ENCODE assay signal across 11 cellular contexts in genomic region chr21:41316200-41316599, GRCh38. TPM values are rescaled to one million over a fixed set of nuclear protein-coding genes. Genes with fewer than 3 reads are reported as not detected.
DNase-seq lines count a peak whose midpoint lies in the region; FAIRE-seq and TF ChIP-seq lines count a peak whose summit lies in the region.
"Had no signal": no experiment of that assay in that cellular context is flagged by ENCODE, and none has a peak within 500 bp of the region (broad histone marks: within the 10 kb centered on the region; RNA-seq: fewer than 3 reads in every experiment).

No MANE protein-coding gene starts in this region.

- H3K9me3 Mint-ChIP-seq in Calu3 (ENCODE audit: low read depth, unreplicated experiment) = no peaks in the 10 kb centered on the region
- H3K9me3 Mint-ChIP-seq in progenitor cell of endocrine pancreas (ENCODE audit: low read depth) = no peaks in the 10 kb centered on the region
- peaks cover 0 to 2% (median 0%) of the 10 kb centered on the region in 5 donors for H3K9me3 Mint-ChIP-seq in CD8-positive, alpha-beta memory T cell

- BruUV-seq in Calu3 (replicated peaks; lab: Mats Ljungman, UMichigan) = no TSS peak

- H3K36me3 Mint-ChIP-seq in Calu3 (ENCODE audit: insufficient read depth, unreplicated experiment) (peaks cover 5% of the 10 kb centered on the region), progenitor cell of endocrine pancreas (ENCODE audit: insufficient read depth) (no peaks in the 10 kb centered on the region)
- no peaks in the 10 kb centered on the region for H3K36me3 Mint-ChIP-seq in CD8-positive, alpha-beta memory T cell

- peaks cover 44% of the 10 kb centered on the region for H3K27me3 Mint-ChIP-seq in Calu3 (ENCODE audit: unreplicated experiment)
- peaks cover 42% of the 10 kb centered on the region for H3K27me3 Mint-ChIP-seq in progenitor cell of endocrine pancreas
- H3K27me3 Mint-ChIP-seq in CD8-positive, alpha-beta memory T cell = peaks cover 34 to 67% of the 10 kb centered on the region in 2 donors

- no peaks in the 10 kb centered on the region for H3K4me1 Mint-ChIP-seq in Calu3 (ENCODE audit: low read depth, unreplicated experiment)
- peaks cover 9% of the 10 kb centered on the region for H3K4me1 Mint-ChIP-seq in progenitor cell of endocrine pancreas (ENCODE audit: low read depth)
- H3K4me1 Mint-ChIP-seq in CD8-positive, alpha-beta memory T cell = peaks cover 3 to 5% (median 4%) of the 10 kb centered on the region in 3 donors

- CTCF ChIA-PET in Calu3 (lab: Charles Lee) = no interaction called here
- CTCF ChIA-PET in CD8-positive, alpha-beta memory T cell (lab: Charles Lee) = no interaction called here

- H3K4me3 Mint-ChIP-seq in Calu3 (ENCODE audit: low read depth, unreplicated experiment) (peak overlapping the region; percentile 50), progenitor cell of endocrine pancreas (ENCODE audit: low read depth) (peak overlapping the region; percentile 67)
- no peak overlapping the region for H3K4me3 Mint-ChIP-seq in CD8-positive, alpha-beta memory T cell

- H3K9ac ChIP-seq in colonic mucosa (ENCODE audit: low read depth in 2 of 2, low read length in 2 of 2) = no peak overlapping the region
- 0 out of 2 replicates have a peak overlapping the region, but pooled peaks have one; percentile 21 for H3K9ac ChIP-seq in iPS-20b (ENCODE audit: low read depth, low read length)

- H3K4me3 ChIP-seq in colonic mucosa (peak overlapping the region; percentile 12), iPS-20b (ENCODE audit: low read length) (peak overlapping the region; percentile 76)
- H3K4me3 ChIP-seq in CD8-positive, alpha-beta memory T cell (ENCODE audit: low read length) = no peak overlapping the region

- intact Hi-C loops in Calu3 (cut with micrococcal nuclease; ENCODE audit: unreplicated experiment) (no loop called here), colonic mucosa (cut with DNase I) (no loop called here)

- DNase-seq in Calu3 (no peak), colonic mucosa (no peak), progenitor cell of endocrine pancreas (ENCODE audit: low spot score, unreplicated experiment) (no peak), DMS 273 treated with DMSO at 0.1 percent for 48 hours (lab: John Stamatoyannopoulos, UW) (no peak), NCI-H345 (lab: John Stamatoyannopoulos, UW) (no peak), frontal cortex (ENCODE audit: low spot score in 2 of 2) (no peak)
- no peak for DNase-seq in CD8-positive, alpha-beta memory T cell
- DNase-seq: activated T-cell treated with anti-CD3 and anti-CD28 coated beads, Interleukin-2, amount 50 U/mL, for 1 hour; stimulated activated CD4-positive, alpha-beta T cell treated with anti-CD3 and anti-CD28 coated beads, Interleukin-15, amount 100 ng/mL, for 24 hours had no signal

- no peak for FAIRE-seq in frontal cortex (lab: Jason Lieb, UNC)

- H3K4me1 ChIP-seq in colonic mucosa = no peaks in the 10 kb centered on the region
- no peaks in the 10 kb centered on the region for H3K4me1 ChIP-seq in iPS-20b (ENCODE audit: insufficient read depth, low read length)
- H3K4me1 ChIP-seq in CD8-positive, alpha-beta memory T cell (ENCODE audit: insufficient read depth, low read length) = no peaks in the 10 kb centered on the region

- H3K36me3 ChIP-seq in colonic mucosa (no peaks in the 10 kb centered on the region), iPS-20b (ENCODE audit: insufficient read depth, low read depth, low read length) (no peaks in the 10 kb centered on the region)
- no peaks in the 10 kb centered on the region for H3K36me3 ChIP-seq in CD8-positive, alpha-beta memory T cell (ENCODE audit: insufficient read depth, low read length)

- H3K9me3 ChIP-seq in colonic mucosa (no peaks in the 10 kb centered on the region), iPS-20b (ENCODE audit: insufficient read depth, low read depth, low read length) (no peaks in the 10 kb centered on the region)
- no peaks in the 10 kb centered on the region for H3K9me3 ChIP-seq in CD8-positive, alpha-beta memory T cell (ENCODE audit: low read length)

- H3K27ac ChIP-seq in colonic mucosa (no peak overlapping the region), iPS-20b (ENCODE audit: low read length) (no peak overlapping the region)
- no peak overlapping the region for H3K27ac ChIP-seq in CD8-positive, alpha-beta memory T cell (ENCODE audit: low read depth, low read length)

- no peak overlapping the region for H3K27ac Mint-ChIP-seq in Calu3 (ENCODE audit: unreplicated experiment)
- H3K27ac Mint-ChIP-seq in progenitor cell of endocrine pancreas = no peak overlapping the region
- no peak overlapping the region for H3K27ac Mint-ChIP-seq in CD8-positive, alpha-beta memory T cell

- POLR2A ChIA-PET in CD8-positive, alpha-beta memory T cell (lab: Charles Lee) = no interaction called here

- peaks cover 29% of the 10 kb centered on the region for H3K27me3 ChIP-seq in colonic mucosa
- peaks cover 37% of the 10 kb centered on the region for H3K27me3 ChIP-seq in iPS-20b (ENCODE audit: insufficient read depth, low read length)
- H3K27me3 ChIP-seq in CD8-positive, alpha-beta memory T cell (ENCODE audit: insufficient read depth, low read length, poor library complexity, severe bottlenecking) = peaks cover 17% of the 10 kb centered on the region

- TF ChIP-seq CTCF in Calu3 (IDR thresholded peaks at IDR 0.05; ENCODE audit: unreplicated experiment) (no peak), colonic mucosa (IDR thresholded peaks at IDR 0.05) (no peak), progenitor cell of endocrine pancreas (IDR thresholded peaks at IDR 0.05; ENCODE audit: unreplicated experiment) (no peak)

RNA-seq across cellular contexts. Expression of gene FAM3B, which starts 0.4 kb away (rescaled TPM):
- total RNA-seq in Calu3 (2022) (0.47 and 0.71 TPM in 2 replicates), colonic mucosa (under 1 TPM; 0.35 to 0.90 TPM), progenitor cell of endocrine pancreas (8.2 and 10.1 TPM in 2 replicates), frontal cortex (not detected)
- not detected for total RNA-seq in CD8-positive, alpha-beta memory T cell
- not detected for polyA plus RNA-seq in CD8-positive, alpha-beta memory T cell
- total RNA-seq: G401 had no signal

RNA-seq across cellular contexts. Expression of gene MX2, which starts 45.6 kb away (rescaled TPM):
- total RNA-seq in Calu3 (2022) (17.6 and 65.2 TPM in 2 replicates), colonic mucosa (1 to 10 TPM; 2.0 to 2.5 TPM), progenitor cell of endocrine pancreas (0.69 and 0.86 TPM in 2 replicates), frontal cortex (0.41 TPM)
- total RNA-seq in CD8-positive, alpha-beta memory T cell = 10 to 100 TPM; 13.2 to 17.1 TPM
- 37.2 TPM for polyA plus RNA-seq in CD8-positive, alpha-beta memory T cell
- total RNA-seq: G401 had no signal

Comparison
In these comparisons a context has a peak if more than half of its experiments do, and no peak if none do; other contexts are left out.
1. H3K4me3 Mint-ChIP-seq: peak in Calu3 (single experiment) and progenitor cell of endocrine pancreas (single experiment); none in CD8-positive, alpha-beta memory T cell (0 of 7).